ENCODE assay signal across 13 cellular contexts in the genomic region with DNA sequence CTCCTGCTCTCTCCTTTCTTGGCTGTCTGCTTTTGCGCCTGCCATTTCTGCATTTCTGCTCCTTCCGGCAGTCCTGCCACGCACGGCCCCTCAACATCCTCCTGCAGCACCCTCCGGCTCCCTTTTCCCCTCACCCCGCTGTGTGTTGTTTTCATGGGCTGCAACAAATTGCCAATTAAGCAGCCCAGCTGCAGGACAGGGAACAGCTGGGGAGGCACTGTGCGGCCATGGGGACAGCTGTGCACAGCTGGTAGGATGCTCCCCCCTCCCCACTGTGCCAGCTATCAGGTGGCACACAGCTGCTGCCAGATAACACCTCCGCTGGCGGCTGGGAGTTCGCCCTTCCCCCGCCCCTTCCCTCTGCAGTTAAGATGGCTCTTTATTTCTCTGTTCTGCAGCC. TPM values are rescaled to one million over a fixed set of nuclear protein-coding genes. Genes with fewer than 3 reads are reported as not detected.
A peak's percentile ranks its signal among the peaks of the same experiment; 100 is the strongest.
DNase-seq lines count a peak whose midpoint lies in the region; ATAC-seq and TF ChIP-seq lines count a peak whose summit lies in the region.
"Had no signal": no experiment of that assay in that cellular context is flagged by ENCODE, and none has a peak within 500 bp of the region (broad histone marks: within the 10 kb centered on the region; RNA-seq: fewer than 3 reads in every experiment).

No MANE protein-coding gene starts in this region.

- H3K27ac ChIP-seq in esophagus (ENCODE audit: low read depth in 2 of 2, low read length in 1 of 2), result peak overlapping the region; percentile 3 to 35
- H3K27ac ChIP-seq in left lung, result no peak overlapping the region

- 54% methylated on average over 11 of the region's 11 CpGs for WGBS in esophagus, 2 donors

- H3K4me3 ChIP-seq in esophagus (ENCODE audit: low read depth in 1 of 2, low read length in 2 of 2) (no peak overlapping the region), left lung (no peak overlapping the region)

- ATAC-seq in GM21447 (IDR thresholded peaks at IDR 0.05; ENCODE audit: unreplicated experiment), result no peak
- no peak for ATAC-seq in left lung
- ATAC-seq: activated CD8-positive, alpha-beta T cell treated with anti-CD3 and anti-CD28 coated beads, Interleukin-2, amount 10 ng/mL, durations not matched to agents 7 days and 5 days; Panc1 had no signal

- H3K36me3 ChIP-seq in esophagus (ENCODE audit: control insufficient read depth in 2 of 2, insufficient read depth in 2 of 2, low read length in 1 of 2) (peaks cover 4 to 57% of the 10 kb centered on the region in 2 donors), left lung (peaks cover 0 to 28% of the 10 kb centered on the region in 2 donors)

- no peaks in the 10 kb centered on the region for H3K27me3 ChIP-seq in esophagus (ENCODE audit: control insufficient read depth in 1 of 2, insufficient read depth in 2 of 2, low read length in 2 of 2)
- no peaks in the 10 kb centered on the region for H3K27me3 ChIP-seq in left lung

- intact Hi-C loops in left lung (cut with DNase I), result no loop called here

- DNase-seq in COR-L47 (lab: John Stamatoyannopoulos, UW) (peak; percentile 38), RPMI8226 (peak; percentile 72), occipital lobe (lab: John Stamatoyannopoulos, UW) (peak; percentile 51), NOMO-1 treated with dmso at 0.1 percent for 144 hours (lab: John Stamatoyannopoulos, UW; ENCODE audit: unreplicated experiment) (no peak), left lung (no peak), AG08395 (ENCODE audit: low spot score) (no peak)
- DNase-seq: activated CD8-positive, alpha-beta T cell treated with anti-CD3 and anti-CD28 coated beads, Interleukin-2, amount 10 ng/mL, durations not matched to agents 7 days and 5 days; NCI-H446 treated with DMSO at 0.1 percent for 48 hours; T-helper 9 cell had no signal

- no peaks in the 10 kb centered on the region for H3K9me3 ChIP-seq in esophagus (ENCODE audit: control insufficient read depth in 2 of 2, insufficient read depth in 1 of 2, low read depth in 1 of 2, low read length in 1 of 2)
- H3K9me3 ChIP-seq in left lung, result no peaks in the 10 kb centered on the region

- no peak for TF ChIP-seq CTCF in left lung (IDR thresholded peaks at IDR 0.05)

- H3K4me1 ChIP-seq in esophagus (ENCODE audit: control insufficient read depth in 2 of 2, insufficient read depth in 2 of 2, low read length in 1 of 2), result peaks cover 7 to 29% of the 10 kb centered on the region in 2 donors
- H3K4me1 ChIP-seq in left lung, result peaks cover 20 to 37% of the 10 kb centered on the region in 2 donors

RNA-seq across cellular contexts. Expression of gene LYL1, which starts 25.4 kb away (rescaled TPM):
- 1 to 10 TPM; 1.5 to 1.9 TPM for polyA plus RNA-seq in esophagus
- total RNA-seq in occipital lobe (3.3 TPM), left lung (10 to 100 TPM; 15.4 to 32.9 TPM)
- total RNA-seq: H4 had no signal

RNA-seq across cellular contexts. Expression of gene TRMT1, which starts 39.3 kb away (rescaled TPM):
- polyA plus RNA-seq in esophagus, result 10 to 100 TPM; 34.0 to 59.5 TPM
- total RNA-seq in occipital lobe (27.1 TPM), left lung (10 to 100 TPM; 24.2 to 46.2 TPM)

RNA-seq across cellular contexts. Expression of gene NACC1, which starts 40.8 kb away (rescaled TPM):
- 10 to 100 TPM; 19.5 to 39.4 TPM for polyA plus RNA-seq in esophagus
- 13.1 TPM for total RNA-seq in occipital lobe
- 10 to 100 TPM; 65.1 to 92.5 TPM for total RNA-seq in left lung

Comparison
In these comparisons a context has a peak if more than half of its experiments do, and no peak if none do; other contexts are left out.
1. DNase-seq: peak in COR-L47 (single experiment), RPMI8226 (single experiment) and occipital lobe (single experiment); none in NOMO-1 treated with dmso at 0.1 percent for 144 hours (single experiment), left lung (0 of 2) and AG08395 (single experiment).
2. H3K27ac ChIP-seq: peak in esophagus (2 of 2); none in left lung (0 of 2).